In the genomic region with DNA sequence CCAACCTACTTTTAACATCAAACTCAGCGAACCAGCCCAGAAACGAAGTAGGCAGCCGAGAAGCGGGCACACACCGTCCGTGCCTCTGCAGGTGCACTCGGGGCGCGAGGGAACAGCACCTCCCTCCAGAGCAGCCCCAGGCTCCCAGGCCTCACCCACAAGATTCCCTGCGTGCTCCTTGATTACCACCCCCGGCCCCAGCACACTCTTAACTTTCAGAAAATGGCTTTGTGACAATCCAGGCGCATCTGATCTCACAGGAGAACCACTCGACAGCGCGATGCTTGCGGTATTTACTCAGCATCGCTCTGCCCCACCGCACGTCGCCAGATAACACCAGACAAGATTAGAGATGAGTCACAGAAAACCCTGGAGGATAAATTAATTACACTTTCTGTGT, we compare ENCODE assay signal across 23 cellular contexts.
DNase-seq lines count a peak whose midpoint lies in the region; ATAC-seq and TF ChIP-seq lines count a peak whose summit lies in the region.
"Had no signal": no experiment of that assay in that cellular context is flagged by ENCODE, and none has a peak within 500 bp of the region (broad histone marks: within the 10 kb centered on the region; RNA-seq: fewer than 3 reads in every experiment).

No MANE protein-coding gene starts in this region.

- H3K9me3 ChIP-seq in WERI-Rb-1 (ENCODE audit: severe bottlenecking) = peaks cover 19% of the 10 kb centered on the region

- no peaks in the 10 kb centered on the region for H3K27me3 Mint-ChIP-seq in osteocyte (ENCODE audit: unreplicated experiment)
- H3K27me3 Mint-ChIP-seq: memory B cell had no signal

- no peak overlapping the region for H3K4me3 ChIP-seq in WERI-Rb-1 (ENCODE audit: low read depth, low read length)
- H3K4me3 ChIP-seq: GM23338, SK-N-MC had no signal

- H3K27me3 ChIP-seq in WERI-Rb-1 (ENCODE audit: insufficient read depth, low read depth, severe bottlenecking) = peaks cover 97% of the 10 kb centered on the region

- TF ChIP-seq CTCF in WERI-Rb-1 (IDR thresholded peaks at IDR 0.05; ENCODE audit: low read depth, low read length) (no peak), osteocyte (IDR thresholded peaks at IDR 0.05) (no peak)

- peaks cover 7% of the 10 kb centered on the region for H3K9me3 Mint-ChIP-seq in osteocyte (ENCODE audit: unreplicated experiment)
- H3K9me3 Mint-ChIP-seq: activated T-cell treated with anti-CD3 and anti-CD28 coated beads, Interleukin-2, amount 50 U/mL, for 4 hours; memory B cell; stimulated activated effector memory CD8-positive, alpha-beta T cell treated with anti-CD3 and anti-CD28 coated beads, Interleukin-12 subunit alpha, Interleukin-12 subunit beta, amount 100 ng/mL, for 72 hours had no signal

- DNase-seq in COR-L47 (lab: John Stamatoyannopoulos, UW) = peak; percentile 10
- DNase-seq in NCI-H187 treated with DMSO at 0.1 percent for 48 hours (lab: John Stamatoyannopoulos, UW) = peak; percentile 52
- DNase-seq in WERI-Rb-1 = peak; percentile 4
- peak; percentile 27 for DNase-seq in osteocyte (ENCODE audit: extremely low spot score, unreplicated experiment)
- no peak for DNase-seq in foreskin melanocyte
- no peak for DNase-seq in NCI-H2081 treated with DMSO at 0.1 percent for 48 hours (lab: John Stamatoyannopoulos, UW)
- DNase-seq: activated CD4-positive, alpha-beta T cell treated with anti-CD3 and anti-CD28 coated beads for 36 hours; activated T-cell treated with anti-CD3 and anti-CD28 coated beads, Interleukin-2, amount 50 U/mL, for 4 hours; effector CD8-positive, alpha-beta T cell; left colon; NCI-H2029; NCI-H524 treated with DMSO at 0.1 percent for 48 hours; retina; substantia nigra; T-helper 2 cell had no signal

- H3K36me3 Mint-ChIP-seq in osteocyte (ENCODE audit: unreplicated experiment) = no peaks in the 10 kb centered on the region
- H3K36me3 Mint-ChIP-seq: brain; memory B cell; stimulated activated effector memory CD8-positive, alpha-beta T cell treated with anti-CD3 and anti-CD28 coated beads, Interleukin-12 subunit alpha, Interleukin-12 subunit beta, amount 100 ng/mL, for 72 hours had no signal

- no peak overlapping the region for H3K4me3 Mint-ChIP-seq in osteocyte (ENCODE audit: unreplicated experiment)
- H3K4me3 Mint-ChIP-seq: activated CD4-positive, alpha-beta T cell treated with anti-CD3 and anti-CD28 coated beads for 36 hours; activated T-cell treated with anti-CD3 and anti-CD28 coated beads, Interleukin-2, amount 50 U/mL, for 4 hours; brain; GM23338; memory B cell; stimulated activated effector memory CD8-positive, alpha-beta T cell treated with anti-CD3 and anti-CD28 coated beads, Interleukin-12 subunit alpha, Interleukin-12 subunit beta, amount 100 ng/mL, for 72 hours had no signal

- no peak overlapping the region for H3K27ac Mint-ChIP-seq in osteocyte (ENCODE audit: unreplicated experiment)
- H3K27ac Mint-ChIP-seq: activated CD4-positive, alpha-beta T cell treated with anti-CD3 and anti-CD28 coated beads for 36 hours; GM23338; memory B cell; stimulated activated effector memory CD8-positive, alpha-beta T cell treated with anti-CD3 and anti-CD28 coated beads, Interleukin-12 subunit alpha, Interleukin-12 subunit beta, amount 100 ng/mL, for 72 hours had no signal

- no peaks in the 10 kb centered on the region for H3K4me1 Mint-ChIP-seq in osteocyte (ENCODE audit: unreplicated experiment)
- H3K4me1 Mint-ChIP-seq: activated CD4-positive, alpha-beta T cell treated with anti-CD3 and anti-CD28 coated beads for 36 hours; memory B cell; stimulated activated effector memory CD8-positive, alpha-beta T cell treated with anti-CD3 and anti-CD28 coated beads, Interleukin-12 subunit alpha, Interleukin-12 subunit beta, amount 100 ng/mL, for 72 hours had no signal

- no peak overlapping the region for H3K27ac ChIP-seq in WERI-Rb-1
- H3K27ac ChIP-seq: C4-2B, RWPE1, SK-N-MC had no signal

- no peak for ATAC-seq in GM18498 (IDR thresholded peaks at IDR 0.05; ENCODE audit: unreplicated experiment)
- ATAC-seq: activated CD4-positive, alpha-beta T cell treated with anti-CD3 and anti-CD28 coated beads for 36 hours; activated T-cell treated with anti-CD3 and anti-CD28 coated beads, Interleukin-2, amount 50 U/mL, for 4 hours; GM23338; left colon; stimulated activated effector memory CD8-positive, alpha-beta T cell treated with anti-CD3 and anti-CD28 coated beads, Interleukin-12 subunit alpha, Interleukin-12 subunit beta, amount 100 ng/mL, for 72 hours had no signal

- H3K36me3 ChIP-seq in WERI-Rb-1 = no peaks in the 10 kb centered on the region

Comparison
In these comparisons a context has a peak if more than half of its experiments do, and no peak if none do; other contexts are left out.
1. DNase-seq: peak in COR-L47 (single experiment), NCI-H187 treated with DMSO at 0.1 percent for 48 hours (single experiment), WERI-Rb-1 (single experiment) and osteocyte (single experiment); none in foreskin melanocyte (single experiment) and NCI-H2081 treated with DMSO at 0.1 percent for 48 hours (single experiment).